8 cellular contexts compared by ENCODE assay signal in the genomic region with DNA sequence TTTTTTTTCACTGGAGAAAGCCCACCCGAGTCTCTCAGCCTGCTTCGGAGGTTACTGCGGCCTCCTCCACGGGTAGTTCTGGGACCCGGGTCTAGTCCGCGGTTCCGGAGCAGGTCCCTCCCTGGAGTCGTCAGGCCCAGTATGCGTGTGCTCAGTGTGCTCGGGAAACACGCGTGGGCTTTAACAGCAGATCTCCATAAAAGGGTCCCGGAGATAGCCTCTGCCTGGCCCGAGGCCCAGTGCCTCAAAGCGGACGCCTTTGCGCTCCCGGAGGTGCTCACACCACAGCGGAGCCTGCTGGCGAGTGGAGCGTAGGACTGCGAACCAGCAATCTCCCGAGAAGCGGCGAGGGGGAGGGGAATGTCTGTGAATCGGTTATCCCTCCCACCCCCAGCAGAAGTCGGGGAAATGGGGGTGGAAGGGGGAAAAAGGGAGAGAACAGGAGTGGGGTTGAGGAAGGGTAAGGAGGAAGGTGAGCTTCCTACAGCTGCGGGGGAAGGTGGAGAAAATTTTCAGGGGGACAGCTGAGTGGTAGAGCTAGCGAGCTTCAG. TPM values are rescaled to one million over a fixed set of nuclear protein-coding genes. Genes with fewer than 3 reads are reported as not detected.
DNase-seq lines count a peak whose midpoint lies in the region; ATAC-seq and TF ChIP-seq lines count a peak whose summit lies in the region.

No MANE protein-coding gene starts in this region.

- H3K27me3 ChIP-seq in right cardiac atrium (ENCODE audit: control insufficient read depth, insufficient read depth) (no peaks in the 10 kb centered on the region), gastrocnemius medialis (peaks cover 73 to 81% (median 74%) of the 10 kb centered on the region in 3 donors)

- in situ Hi-C loops in gastrocnemius medialis (cut with MboI; ENCODE audit: low sequenced_read_pairs in 4 of 4) = no loop called here

- H3K36me3 Mint-ChIP-seq in Calu3 (ENCODE audit: insufficient read depth, unreplicated experiment) = peaks cover 56% of the 10 kb centered on the region
- H3K36me3 Mint-ChIP-seq in activated naive CD4-positive, alpha-beta T cell treated with anti-CD3 and anti-CD28 coated beads for 36 hours (ENCODE audit: low read depth) = peaks cover 9% of the 10 kb centered on the region

- no peaks in the 10 kb centered on the region for H3K27me3 Mint-ChIP-seq in Calu3 (ENCODE audit: unreplicated experiment)
- peaks cover 86% of the 10 kb centered on the region for H3K27me3 Mint-ChIP-seq in activated naive CD4-positive, alpha-beta T cell treated with anti-CD3 and anti-CD28 coated beads for 36 hours (ENCODE audit: low read depth)

- H3K27ac ChIP-seq in right cardiac atrium (ENCODE audit: low read length) (no peak overlapping the region), gastrocnemius medialis (no peak overlapping the region)

- CTCF ChIA-PET in Calu3 (lab: Charles Lee) = no interaction called here
- CTCF ChIA-PET in activated naive CD4-positive, alpha-beta T cell treated with anti-CD3 and anti-CD28 coated beads for 36 hours (lab: Charles Lee) = interaction anchor here (0.7 to 0.9 kb wide), 3 partner anchors 108 to 153 kb away, joined by 3 read pairs; no protein-coding TSS in a partner anchor

- peak; percentile 73 for DNase-seq in Calu3
- peak; percentile 68 for DNase-seq in activated naive CD4-positive, alpha-beta T cell treated with anti-CD3 and anti-CD28 coated beads for 36 hours
- DNase-seq in right cardiac atrium = peak in 2 of 3 donors; percentile 47 to 65
- peak in 1 of 2 donors; percentile 23 for DNase-seq in gastrocnemius medialis
- no peak for DNase-seq in A172 (ENCODE audit: low spot score)
- no peak for DNase-seq in T1000 (lab: John Stamatoyannopoulos, UW)

- peak overlapping the region; percentile 11 for H3K4me3 ChIP-seq in right cardiac atrium (ENCODE audit: low read length)
- peak overlapping the region; percentile 18 to 44 (median 38) for H3K4me3 ChIP-seq in gastrocnemius medialis

- no peaks in the 10 kb centered on the region for H3K4me1 ChIP-seq in right cardiac atrium (ENCODE audit: control insufficient read depth, insufficient read depth, low read length)
- peaks cover 11 to 14% of the 10 kb centered on the region in 2 donors for H3K4me1 ChIP-seq in gastrocnemius medialis

- H3K9me3 Mint-ChIP-seq in Calu3 (ENCODE audit: low read depth, unreplicated experiment) = no peaks in the 10 kb centered on the region
- H3K9me3 Mint-ChIP-seq in activated naive CD4-positive, alpha-beta T cell treated with anti-CD3 and anti-CD28 coated beads for 36 hours = peaks cover 9% of the 10 kb centered on the region

- 1% methylated on average over 30 of the region's 30 CpGs for WGBS in right cardiac atrium

- no peaks in the 10 kb centered on the region for H3K36me3 ChIP-seq in gastrocnemius medialis

- peaks cover 16% of the 10 kb centered on the region for H3K4me1 Mint-ChIP-seq in Calu3 (ENCODE audit: low read depth, unreplicated experiment)
- peaks cover 17% of the 10 kb centered on the region for H3K4me1 Mint-ChIP-seq in activated naive CD4-positive, alpha-beta T cell treated with anti-CD3 and anti-CD28 coated beads for 36 hours (ENCODE audit: low read depth)

- peak overlapping the region; percentile 61 for H3K4me3 Mint-ChIP-seq in Calu3 (ENCODE audit: low read depth, unreplicated experiment)
- peak overlapping the region; percentile 51 for H3K4me3 Mint-ChIP-seq in activated naive CD4-positive, alpha-beta T cell treated with anti-CD3 and anti-CD28 coated beads for 36 hours

- TF ChIP-seq CTCF in Calu3 (IDR thresholded peaks at IDR 0.05; ENCODE audit: unreplicated experiment) (no peak), gastrocnemius medialis (IDR thresholded peaks at IDR 0.05 in 4 of 5, conservative IDR thresholded peaks at IDR 0.05 in 1 of 5) (peak in 1 of 5 experiments; percentile 17)

- H3K9me3 ChIP-seq in right cardiac atrium (ENCODE audit: control insufficient read depth, low read length) = peaks cover 3% of the 10 kb centered on the region
- no peaks in the 10 kb centered on the region for H3K9me3 ChIP-seq in gastrocnemius medialis

- no peak for TF ChIP-seq POLR2A in gastrocnemius medialis (IDR thresholded peaks at IDR 0.05)

- intact Hi-C loops in Calu3 (cut with micrococcal nuclease; ENCODE audit: unreplicated experiment) = no loop called here
- intact Hi-C loops in activated naive CD4-positive, alpha-beta T cell treated with anti-CD3 and anti-CD28 coated beads for 36 hours (cut with micrococcal nuclease) = loop anchor here (1.0 to 5.0 kb wide), 5 partner anchors 30 to 1118 kb away; no protein-coding TSS in a partner anchor
- intact Hi-C loops in right cardiac atrium (cut with DNase I) = no loop called here
- intact Hi-C loops in gastrocnemius medialis (cut with DNase I; ENCODE audit: low total_unique reads) = no loop called here

- ATAC-seq in GM19455 (IDR thresholded peaks at IDR 0.05; ENCODE audit: unreplicated experiment) (peak; percentile 76), HG03520 (IDR thresholded peaks at IDR 0.05; ENCODE audit: unreplicated experiment) (peak; percentile 54), right cardiac atrium (peak; percentile 64 to 68), gastrocnemius medialis (peak in 1 of 2 donors; percentile 41)

- BruUV-seq in Calu3 (replicated peaks; lab: Mats Ljungman, UMichigan) = TSS peak; percentile 61

- peak overlapping the region; percentile 33 for H3K27ac Mint-ChIP-seq in Calu3 (ENCODE audit: unreplicated experiment)
- H3K27ac Mint-ChIP-seq in activated naive CD4-positive, alpha-beta T cell treated with anti-CD3 and anti-CD28 coated beads for 36 hours = no peak overlapping the region

RNA-seq across cellular contexts. Expression of a gene that starts 28.7 kb away (rescaled TPM):
- total RNA-seq in Calu3 (2022) (257 and 284 TPM in 2 replicates), right cardiac atrium (under 1 TPM in 1 of 4 donors, not detected in 3; 0.37 TPM), gastrocnemius medialis (under 1 TPM in 2 of 4 donors, not detected in 2; 0.65 to 1.00 TPM)
- total RNA-seq in activated naive CD4-positive, alpha-beta T cell treated with anti-CD3 and anti-CD28 coated beads for 36 hours = under 1 TPM; 0.57 to 0.89 TPM
- 0.32 TPM for polyA plus RNA-seq in right cardiac atrium
- total RNA-seq in A172 (2014; rRNA removed; shearing (Covaris generic)) = not detected in 2 replicates

RNA-seq across cellular contexts. Expression of a gene that starts 29.1 kb away (rescaled TPM):
- total RNA-seq in Calu3 (2022) (8.9 and 10.5 TPM in 2 replicates), right cardiac atrium (under 1 TPM in 1 of 4 donors, not detected in 3; 0.24 TPM), gastrocnemius medialis (under 1 TPM in 1 of 4 donors, not detected in 3; 0.46 TPM)
- under 1 TPM in 1 of 2 experiments, not detected in 1; 0.24 TPM for total RNA-seq in activated naive CD4-positive, alpha-beta T cell treated with anti-CD3 and anti-CD28 coated beads for 36 hours
- 0.09 TPM for polyA plus RNA-seq in right cardiac atrium
- total RNA-seq in A172 (2014; rRNA removed; shearing (Covaris generic)) = not detected in 2 replicates

RNA-seq across cellular contexts. Expression of a gene that starts 43.6 kb away (rescaled TPM):
- total RNA-seq in Calu3 (2022) (30.4 and 35.2 TPM in 2 replicates), right cardiac atrium (1 to 10 TPM in 3 of 4 donors, under 1 TPM in 1; 0.71 to 1.7 (median 1.3) TPM), gastrocnemius medialis (10 to 100 TPM in 3 of 4 donors, 1 to 10 TPM in 1; 4.5 to 25.1 (median 15.6) TPM)
- not detected for total RNA-seq in activated naive CD4-positive, alpha-beta T cell treated with anti-CD3 and anti-CD28 coated beads for 36 hours
- 1.9 TPM for polyA plus RNA-seq in right cardiac atrium
- not detected in 2 replicates for total RNA-seq in A172 (2014; rRNA removed; shearing (Covaris generic))

Comparison
In these comparisons a context has a peak if more than half of its experiments do, and no peak if none do; other contexts are left out.
1. DNase-seq: peak in Calu3 (single experiment), activated naive CD4-positive, alpha-beta T cell treated with anti-CD3 and anti-CD28 coated beads for 36 hours (single experiment) and right cardiac atrium (2 of 3); none in A172 (single experiment) and T1000 (single experiment).
2. RNA of a gene that starts 28.7 kb away (total RNA-seq): 257 to 284 TPM in Calu3; 0.57 to 0.89 TPM in activated naive CD4-positive, alpha-beta T cell treated with anti-CD3 and anti-CD28 coated beads for 36 hours, 0.65 to 1.00 TPM in gastrocnemius medialis, 0.37 TPM in right cardiac atrium and not detected in A172; every median in the first group is over 100 times any median in the second.